1 cellular context compared by ENCODE assay signal in the genomic region with DNA sequence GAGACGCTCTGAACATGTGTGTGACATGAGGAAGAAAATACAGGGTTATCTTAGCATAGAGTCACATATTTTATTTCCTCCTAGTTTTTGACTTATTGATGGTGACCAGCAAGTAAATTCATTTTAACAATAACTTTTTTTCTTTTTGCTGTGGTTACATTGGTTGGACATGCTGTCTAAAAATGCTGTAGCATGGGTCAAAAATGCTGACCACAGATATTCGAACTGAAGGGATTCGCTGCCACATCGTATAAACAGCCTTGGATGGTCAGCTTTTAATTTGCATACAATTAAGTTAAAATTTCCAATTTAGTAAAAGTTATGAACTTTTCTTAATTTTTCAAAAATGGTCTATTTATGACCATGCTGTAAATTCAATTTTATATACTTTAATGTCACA.
TF ChIP-seq lines count a peak whose summit lies in the region.

No MANE protein-coding gene starts in this region.

TF ChIP-seq in HepG2, 621 proteins besides CTCF, POLR2A, EP300 and RAD21:
- peak; percentile 77 for TF ChIP-seq MAFF (IDR thresholded peaks at IDR 0.05; ENCODE audit: low read depth, low read length)
- peak; percentile 78 to 88 for TF ChIP-seq MAFK (conservative IDR thresholded peaks at IDR 0.05 in 1 of 2, IDR thresholded peaks at IDR 0.05 in 1 of 2; ENCODE audit: low read length in 2 of 2)
- no peak for TF ChIP-seq KMT2B (CRISPR knock-in tag; IDR thresholded peaks at IDR 0.05)
- no peak for TF ChIP-seq RCOR2 (CRISPR knock-in tag; IDR thresholded peaks at IDR 0.05)
